In genomic region chr3:99503350-99503749, GRCh38 we compare ENCODE assay signal across 17 cellular contexts.
DNase-seq lines count a peak whose midpoint lies in the region; ATAC-seq and TF ChIP-seq lines count a peak whose summit lies in the region.
"Had no signal": no experiment of that assay in that cellular context is flagged by ENCODE, and none has a peak within 500 bp of the region (broad histone marks: within the 10 kb centered on the region; RNA-seq: fewer than 3 reads in every experiment).

No MANE protein-coding gene starts in this region.

- peak overlapping the region; percentile 40 for H3K4me3 ChIP-seq in adipocyte (ENCODE audit: low read length)
- H3K4me3 ChIP-seq in foreskin fibroblast (ENCODE audit: low read depth in 1 of 2, low read length in 2 of 2): no peak overlapping the region
- H3K4me3 ChIP-seq: neural progenitor cell, spleen had no signal

- ATAC-seq in HG02763 (IDR thresholded peaks at IDR 0.05; ENCODE audit: unreplicated experiment) (no peak), HG03095 (IDR thresholded peaks at IDR 0.05; ENCODE audit: unreplicated experiment) (no peak)
- ATAC-seq: effector memory CD8-positive, alpha-beta T cell had no signal

- H3K4me3 Mint-ChIP-seq in osteocyte (ENCODE audit: unreplicated experiment): no peak overlapping the region
- H3K4me3 Mint-ChIP-seq in glutamatergic neuron (ENCODE audit: unreplicated experiment): no peak overlapping the region
- H3K4me3 Mint-ChIP-seq: activated T-helper 1 cell treated with anti-CD3 and anti-CD28 coated beads, Interleukin-12 subunit alpha, Interleukin-12 subunit beta, Interleukin-2, Interleukin-4 antibody, amounts not matched to agents 30 ng/mL and 10 ng/mL and 1 ng/mL, durations not matched to agents 14 hours and 24 hours and 36 hours; effector memory CD8-positive, alpha-beta T cell; IgD-negative memory B cell; neural progenitor cell had no signal

- H3K36me3 Mint-ChIP-seq in osteocyte (ENCODE audit: unreplicated experiment) (peaks cover 15% of the 10 kb centered on the region), glutamatergic neuron (ENCODE audit: unreplicated experiment) (no peaks in the 10 kb centered on the region)
- H3K36me3 Mint-ChIP-seq: IgD-negative memory B cell, neural progenitor cell had no signal

- H3K36me3 ChIP-seq in adipocyte (ENCODE audit: control insufficient read depth, insufficient read depth, low read length, severe bottlenecking): no peaks in the 10 kb centered on the region
- H3K36me3 ChIP-seq: neural progenitor cell, spleen had no signal

- DNase-seq in Daoy (ENCODE audit: low read depth) (peak; percentile 37), adipocyte (ENCODE audit: low read depth) (no peak), foreskin fibroblast (peak; percentile 20 to 59), osteocyte (ENCODE audit: extremely low spot score, unreplicated experiment) (no peak), NCI-H1694 treated with DMSO at 0.1 percent for 48 hours (lab: John Stamatoyannopoulos, UW) (no peak), glutamatergic neuron (no peak)
- DNase-seq: effector memory CD8-positive, alpha-beta T cell; NCI-H1436; NCI-H524 treated with DMSO at 0.1 percent for 48 hours; RPMI8226; spleen; trophoblast cell had no signal

- H3K27ac Mint-ChIP-seq in osteocyte (ENCODE audit: unreplicated experiment): peak overlapping the region; percentile 98
- no peak overlapping the region for H3K27ac Mint-ChIP-seq in glutamatergic neuron (ENCODE audit: unreplicated experiment)
- H3K27ac Mint-ChIP-seq: activated T-helper 1 cell treated with anti-CD3 and anti-CD28 coated beads, Interleukin-12 subunit alpha, Interleukin-12 subunit beta, Interleukin-2, Interleukin-4 antibody, amounts not matched to agents 30 ng/mL and 10 ng/mL and 1 ng/mL, durations not matched to agents 14 hours and 24 hours and 36 hours; effector memory CD8-positive, alpha-beta T cell; IgD-negative memory B cell; neural progenitor cell had no signal

- H3K9me3 Mint-ChIP-seq in osteocyte (ENCODE audit: unreplicated experiment): no peaks in the 10 kb centered on the region
- no peaks in the 10 kb centered on the region for H3K9me3 Mint-ChIP-seq in glutamatergic neuron (ENCODE audit: unreplicated experiment)
- H3K9me3 Mint-ChIP-seq: activated T-helper 1 cell treated with anti-CD3 and anti-CD28 coated beads, Interleukin-12 subunit alpha, Interleukin-12 subunit beta, Interleukin-2, Interleukin-4 antibody, amounts not matched to agents 30 ng/mL and 10 ng/mL and 1 ng/mL, durations not matched to agents 14 hours and 24 hours and 36 hours; effector memory CD8-positive, alpha-beta T cell; IgD-negative memory B cell; neural progenitor cell had no signal

- peaks cover 59% of the 10 kb centered on the region for H3K4me1 ChIP-seq in adipocyte (ENCODE audit: control insufficient read depth, insufficient read depth, low read length)
- H3K4me1 ChIP-seq: neural progenitor cell had no signal

- H3K4me1 Mint-ChIP-seq in osteocyte (ENCODE audit: unreplicated experiment) (peaks cover 90% of the 10 kb centered on the region), glutamatergic neuron (ENCODE audit: low read depth, unreplicated experiment) (no peaks in the 10 kb centered on the region)
- H3K4me1 Mint-ChIP-seq: IgD-negative memory B cell, neural progenitor cell had no signal

- H3K9me3 ChIP-seq in adipocyte (ENCODE audit: control insufficient read depth, low read length): no peaks in the 10 kb centered on the region
- H3K9me3 ChIP-seq: spleen had no signal

- peak overlapping the region; percentile 68 for H3K9ac ChIP-seq in adipocyte (ENCODE audit: low read length)
- H3K9ac ChIP-seq: neural progenitor cell had no signal

- no peaks in the 10 kb centered on the region for H3K27me3 Mint-ChIP-seq in osteocyte (ENCODE audit: unreplicated experiment)
- H3K27me3 Mint-ChIP-seq in glutamatergic neuron (ENCODE audit: unreplicated experiment): no peaks in the 10 kb centered on the region
- H3K27me3 Mint-ChIP-seq: effector memory CD8-positive, alpha-beta T cell; IgD-negative memory B cell had no signal

- TF ChIP-seq CTCF in foreskin fibroblast (IDR thresholded peaks at IDR 0.05; ENCODE audit: low read depth, low read length) (no peak), osteocyte (IDR thresholded peaks at IDR 0.05) (no peak), glutamatergic neuron (IDR thresholded peaks at IDR 0.05; ENCODE audit: partially characterized antibody, unreplicated experiment) (no peak)

- H3K27me3 ChIP-seq in adipocyte (replicated peaks; ENCODE audit: control insufficient read depth, insufficient read depth, low read length): no peaks in the 10 kb centered on the region
- H3K27me3 ChIP-seq: neural progenitor cell, spleen had no signal

Comparison
In these comparisons a context has a peak if more than half of its experiments do, and no peak if none do; other contexts are left out.
1. DNase-seq: peak in Daoy (single experiment) and foreskin fibroblast (2 of 2); none in adipocyte (single experiment), osteocyte (single experiment), NCI-H1694 treated with DMSO at 0.1 percent for 48 hours (single experiment) and glutamatergic neuron (single experiment).